ENCODE assay signal across 11 cellular contexts in the genomic region with DNA sequence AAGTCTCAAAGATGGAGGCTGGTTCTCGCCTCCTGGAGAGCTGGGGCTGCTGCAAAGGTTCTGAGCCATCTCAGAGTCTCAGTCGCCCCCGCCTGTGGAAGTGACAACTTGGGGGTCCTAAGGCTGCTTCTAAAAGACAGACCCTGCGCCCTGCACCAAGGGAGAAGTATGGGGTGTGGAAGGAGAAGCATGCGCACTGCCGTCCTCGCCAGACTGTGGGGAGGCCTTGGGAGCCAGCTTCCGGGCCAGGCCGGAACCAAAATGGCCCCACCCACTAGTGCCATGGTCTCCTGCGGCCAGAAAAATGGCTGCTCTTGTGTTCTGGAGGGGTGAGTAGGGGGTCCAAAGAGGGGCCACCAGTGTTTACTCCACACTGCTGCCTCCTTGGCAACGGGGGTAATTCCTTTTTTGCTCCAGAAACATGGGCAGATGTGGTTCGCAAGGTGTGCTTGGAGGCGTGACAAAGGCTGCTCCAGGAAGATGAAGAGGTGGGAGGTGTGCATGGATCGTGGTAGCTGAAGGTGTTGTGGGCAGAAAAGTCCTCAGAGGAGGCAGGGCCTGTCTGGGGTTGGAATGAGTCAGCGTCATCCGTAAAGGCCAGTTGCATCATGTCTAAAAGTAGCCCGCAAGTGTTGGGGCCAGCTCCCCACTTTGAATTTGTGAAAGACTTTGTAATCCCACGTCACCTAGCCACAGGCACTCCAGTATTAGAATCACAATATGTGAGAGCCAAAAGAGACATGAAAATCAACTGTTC.
DNase-seq lines count a peak whose midpoint lies in the region; ATAC-seq and TF ChIP-seq lines count a peak whose summit lies in the region.
"Had no signal": no experiment of that assay in that cellular context is flagged by ENCODE, and none has a peak within 500 bp of the region (broad histone marks: within the 10 kb centered on the region; RNA-seq: fewer than 3 reads in every experiment).

No MANE protein-coding gene starts in this region.

- no peak for TF ChIP-seq CTCF in choroid plexus epithelial cell (conservative IDR thresholded peaks at IDR 0.05; ENCODE audit: low read depth, low read length)

- ATAC-seq in GM21515 (IDR thresholded peaks at IDR 0.05; ENCODE audit: unreplicated experiment), result peak; percentile 85
- no peak for ATAC-seq in HG02970 (IDR thresholded peaks at IDR 0.05; ENCODE audit: low FRiP score, unreplicated experiment)
- ATAC-seq: left ventricle myocardium superior had no signal

- H3K4me3 ChIP-seq in choroid plexus epithelial cell (ENCODE audit: low read depth, low read length), result no peak overlapping the region

- DNase-seq in DMS153 (lab: John Stamatoyannopoulos, UW), result peak; percentile 87
- peak; percentile 58 for DNase-seq in NCI-H146 treated with DMSO at 0.1 percent for 48 hours (lab: John Stamatoyannopoulos, UW; ENCODE audit: unreplicated experiment)
- peak; percentile 59 for DNase-seq in choroid plexus epithelial cell (ENCODE audit: low read depth)
- DNase-seq in ecto neural progenitor cell (ENCODE audit: low spot score), result no peak
- no peak for DNase-seq in epidermal melanocyte (ENCODE audit: insufficient read length, low spot score)
- no peak for DNase-seq in NCI-H1694 treated with DMSO at 0.1 percent for 48 hours (lab: John Stamatoyannopoulos, UW)
- DNase-seq: activated naive CD8-positive, alpha-beta T cell treated with anti-CD3 and anti-CD28 coated beads, Interleukin-2, amount 10 ng/mL, durations not matched to agents 7 days and 5 days; DMS53; left ventricle myocardium superior had no signal

Comparison
In these comparisons a context has a peak if more than half of its experiments do, and no peak if none do; other contexts are left out.
1. DNase-seq: peak in DMS153 (single experiment), NCI-H146 treated with DMSO at 0.1 percent for 48 hours (single experiment) and choroid plexus epithelial cell (single experiment); none in ecto neural progenitor cell (single experiment), epidermal melanocyte (single experiment) and NCI-H1694 treated with DMSO at 0.1 percent for 48 hours (single experiment).